16 cellular contexts compared by ENCODE assay signal in genomic region chr3:124296416-124296815, GRCh38.
DNase-seq lines count a peak whose midpoint lies in the region; ATAC-seq, FAIRE-seq and TF ChIP-seq lines count a peak whose summit lies in the region.
"Had no signal": no experiment of that assay in that cellular context is flagged by ENCODE, and none has a peak within 500 bp of the region (broad histone marks: within the 10 kb centered on the region; RNA-seq: fewer than 3 reads in every experiment).

No MANE protein-coding gene starts in this region.

- H3K4me3 Mint-ChIP-seq in nephron progenitor cell = peak overlapping the region; percentile 14
- no peak overlapping the region for H3K4me3 Mint-ChIP-seq in activated naive CD4-positive, alpha-beta T cell treated with anti-CD3 and anti-CD28 coated beads, Interleukin-2, amount 10 ng/mL, durations not matched to agents 7 days and 5 days
- no peak overlapping the region for H3K4me3 Mint-ChIP-seq in natural killer cell treated with Interleukin-12 subunit alpha and Interleukin-12 subunit beta and Interleukin-15 and Interleukin-18, amount 100 ng/mL, for 72 hours
- H3K4me3 Mint-ChIP-seq: CD8-positive, alpha-beta T cell had no signal

- peak; percentile 67 for DNase-seq in NCI-H2107 treated with DMSO at 0.1 percent for 48 hours (lab: John Stamatoyannopoulos, UW; ENCODE audit: unreplicated experiment)
- DNase-seq in NCI-H2107 (lab: John Stamatoyannopoulos, UW) = no peak
- DNase-seq in COLO668 (lab: John Stamatoyannopoulos, UW; ENCODE audit: unreplicated experiment) = peak; percentile 43
- DNase-seq in RCC 7860 (ENCODE audit: low spot score) = no peak
- DNase-seq in nephron progenitor cell = no peak
- DNase-seq in activated naive CD4-positive, alpha-beta T cell treated with anti-CD3 and anti-CD28 coated beads, Interleukin-2, amount 10 ng/mL, durations not matched to agents 7 days and 5 days = no peak
- DNase-seq in HPDE6-E6E7 (ENCODE audit: extremely low spot score) = no peak
- no peak for DNase-seq in natural killer cell treated with Interleukin-12 subunit alpha and Interleukin-12 subunit beta and Interleukin-15 and Interleukin-18, amount 100 ng/mL, for 72 hours (ENCODE audit: low spot score)
- DNase-seq: CD8-positive, alpha-beta T cell; GOT3; MV-4-11; NCI-H2029 treated with DMSO at 0.1 percent for 48 hours; NCI-H446 treated with DMSO at 0.1 percent for 48 hours; NCI-H774 had no signal

- H3K27me3 Mint-ChIP-seq in nephron progenitor cell (ENCODE audit: low read depth, poor library complexity) = no peaks in the 10 kb centered on the region
- H3K27me3 Mint-ChIP-seq in activated naive CD4-positive, alpha-beta T cell treated with anti-CD3 and anti-CD28 coated beads, Interleukin-2, amount 10 ng/mL, durations not matched to agents 7 days and 5 days = peaks cover 7% of the 10 kb centered on the region
- H3K27me3 Mint-ChIP-seq in natural killer cell treated with Interleukin-12 subunit alpha and Interleukin-12 subunit beta and Interleukin-15 and Interleukin-18, amount 100 ng/mL, for 72 hours = peaks cover 22 to 31% of the 10 kb centered on the region in 2 donors

- peak overlapping the region; percentile 39 for H3K27ac Mint-ChIP-seq in nephron progenitor cell
- H3K27ac Mint-ChIP-seq in activated naive CD4-positive, alpha-beta T cell treated with anti-CD3 and anti-CD28 coated beads, Interleukin-2, amount 10 ng/mL, durations not matched to agents 7 days and 5 days = no peak overlapping the region
- no peak overlapping the region for H3K27ac Mint-ChIP-seq in natural killer cell treated with Interleukin-12 subunit alpha and Interleukin-12 subunit beta and Interleukin-15 and Interleukin-18, amount 100 ng/mL, for 72 hours
- H3K27ac Mint-ChIP-seq: CD8-positive, alpha-beta T cell had no signal

- peaks cover 1% of the 10 kb centered on the region for H3K36me3 Mint-ChIP-seq in nephron progenitor cell (ENCODE audit: low read depth)
- no peaks in the 10 kb centered on the region for H3K36me3 Mint-ChIP-seq in activated naive CD4-positive, alpha-beta T cell treated with anti-CD3 and anti-CD28 coated beads, Interleukin-2, amount 10 ng/mL, durations not matched to agents 7 days and 5 days
- H3K36me3 Mint-ChIP-seq in natural killer cell treated with Interleukin-12 subunit alpha and Interleukin-12 subunit beta and Interleukin-15 and Interleukin-18, amount 100 ng/mL, for 72 hours = no peaks in the 10 kb centered on the region
- H3K36me3 Mint-ChIP-seq: CD8-positive, alpha-beta T cell had no signal

- FAIRE-seq in RCC 7860 (lab: Jason Lieb, UNC) = peak; percentile 51
- FAIRE-seq: D721Med, K562 had no signal

- CTCF ChIA-PET in activated naive CD4-positive, alpha-beta T cell treated with anti-CD3 and anti-CD28 coated beads, Interleukin-2, amount 10 ng/mL, durations not matched to agents 7 days and 5 days (lab: Charles Lee) = no interaction called here

- H3K4me1 Mint-ChIP-seq in nephron progenitor cell = peaks cover 82% of the 10 kb centered on the region
- H3K4me1 Mint-ChIP-seq in activated naive CD4-positive, alpha-beta T cell treated with anti-CD3 and anti-CD28 coated beads, Interleukin-2, amount 10 ng/mL, durations not matched to agents 7 days and 5 days = no peaks in the 10 kb centered on the region
- H3K4me1 Mint-ChIP-seq in natural killer cell treated with Interleukin-12 subunit alpha and Interleukin-12 subunit beta and Interleukin-15 and Interleukin-18, amount 100 ng/mL, for 72 hours (ENCODE audit: low read depth in 2 of 2) = no peaks in the 10 kb centered on the region

- no peak for TF ChIP-seq CTCF in nephron progenitor cell (IDR thresholded peaks at IDR 0.05)

- no peak for ATAC-seq in natural killer cell treated with Interleukin-12 subunit alpha and Interleukin-12 subunit beta and Interleukin-15 and Interleukin-18, amount 100 ng/mL, for 72 hours
- ATAC-seq: CD8-positive, alpha-beta T cell; K562 had no signal

- H3K9me3 Mint-ChIP-seq in nephron progenitor cell = no peaks in the 10 kb centered on the region
- H3K9me3 Mint-ChIP-seq in activated naive CD4-positive, alpha-beta T cell treated with anti-CD3 and anti-CD28 coated beads, Interleukin-2, amount 10 ng/mL, durations not matched to agents 7 days and 5 days = no peaks in the 10 kb centered on the region
- H3K9me3 Mint-ChIP-seq in natural killer cell treated with Interleukin-12 subunit alpha and Interleukin-12 subunit beta and Interleukin-15 and Interleukin-18, amount 100 ng/mL, for 72 hours = no peaks in the 10 kb centered on the region
- H3K9me3 Mint-ChIP-seq: CD8-positive, alpha-beta T cell had no signal

Comparison
In these comparisons a context has a peak if more than half of its experiments do, and no peak if none do; other contexts are left out.
1. DNase-seq: peak in NCI-H2107 treated with DMSO at 0.1 percent for 48 hours (single experiment) and COLO668 (single experiment); none in NCI-H2107 (single experiment), RCC 7860 (single experiment), nephron progenitor cell (single experiment), activated naive CD4-positive, alpha-beta T cell treated with anti-CD3 and anti-CD28 coated beads, Interleukin-2, amount 10 ng/mL, durations not matched to agents 7 days and 5 days (single experiment), HPDE6-E6E7 (single experiment) and natural killer cell treated with Interleukin-12 subunit alpha and Interleukin-12 subunit beta and Interleukin-15 and Interleukin-18, amount 100 ng/mL, for 72 hours (single experiment).